ENCODE assay signal across 1 cellular context in the genomic region with DNA sequence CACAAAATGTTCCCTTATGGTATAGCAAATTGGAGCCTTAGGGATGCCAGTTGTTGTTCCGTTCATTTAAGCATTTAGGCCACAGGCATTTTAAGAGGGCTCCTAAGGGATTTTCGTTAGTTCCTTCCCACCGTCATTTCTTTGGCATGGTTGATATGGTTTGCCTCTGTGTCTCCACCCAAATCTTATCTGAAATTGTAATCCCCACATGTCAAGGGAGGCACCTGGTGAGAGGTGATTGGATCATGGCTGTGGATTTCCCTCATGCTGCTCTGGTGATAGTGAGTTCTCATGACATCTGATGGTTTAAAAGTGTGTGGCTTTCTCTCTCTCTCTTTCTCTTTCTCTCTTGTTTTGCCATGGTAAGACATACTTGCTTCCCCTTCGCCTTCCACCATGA.
TF ChIP-seq lines count a peak whose summit lies in the region.

No MANE protein-coding gene starts in this region.

TF ChIP-seq in K562, 482 proteins besides CTCF, POLR2A, EP300 and RAD21 (continued from another document):
- TF ChIP-seq ZNF609 (CRISPR knock-in tag; IDR thresholded peaks at IDR 0.05; ENCODE audit: borderline replicate concordance), result no peak
- TF ChIP-seq SOX6 (IDR thresholded peaks at IDR 0.05), result peak; percentile 76
- TF ChIP-seq ARID2 (IDR thresholded peaks at IDR 0.05), result no peak
- no peak for TF ChIP-seq NR4A1 (CRISPR knock-in tag; IDR thresholded peaks at IDR 0.05)
- TF ChIP-seq NR4A1 (tag; IDR thresholded peaks at IDR 0.05), result no peak
- TF ChIP-seq, protein P1, sequence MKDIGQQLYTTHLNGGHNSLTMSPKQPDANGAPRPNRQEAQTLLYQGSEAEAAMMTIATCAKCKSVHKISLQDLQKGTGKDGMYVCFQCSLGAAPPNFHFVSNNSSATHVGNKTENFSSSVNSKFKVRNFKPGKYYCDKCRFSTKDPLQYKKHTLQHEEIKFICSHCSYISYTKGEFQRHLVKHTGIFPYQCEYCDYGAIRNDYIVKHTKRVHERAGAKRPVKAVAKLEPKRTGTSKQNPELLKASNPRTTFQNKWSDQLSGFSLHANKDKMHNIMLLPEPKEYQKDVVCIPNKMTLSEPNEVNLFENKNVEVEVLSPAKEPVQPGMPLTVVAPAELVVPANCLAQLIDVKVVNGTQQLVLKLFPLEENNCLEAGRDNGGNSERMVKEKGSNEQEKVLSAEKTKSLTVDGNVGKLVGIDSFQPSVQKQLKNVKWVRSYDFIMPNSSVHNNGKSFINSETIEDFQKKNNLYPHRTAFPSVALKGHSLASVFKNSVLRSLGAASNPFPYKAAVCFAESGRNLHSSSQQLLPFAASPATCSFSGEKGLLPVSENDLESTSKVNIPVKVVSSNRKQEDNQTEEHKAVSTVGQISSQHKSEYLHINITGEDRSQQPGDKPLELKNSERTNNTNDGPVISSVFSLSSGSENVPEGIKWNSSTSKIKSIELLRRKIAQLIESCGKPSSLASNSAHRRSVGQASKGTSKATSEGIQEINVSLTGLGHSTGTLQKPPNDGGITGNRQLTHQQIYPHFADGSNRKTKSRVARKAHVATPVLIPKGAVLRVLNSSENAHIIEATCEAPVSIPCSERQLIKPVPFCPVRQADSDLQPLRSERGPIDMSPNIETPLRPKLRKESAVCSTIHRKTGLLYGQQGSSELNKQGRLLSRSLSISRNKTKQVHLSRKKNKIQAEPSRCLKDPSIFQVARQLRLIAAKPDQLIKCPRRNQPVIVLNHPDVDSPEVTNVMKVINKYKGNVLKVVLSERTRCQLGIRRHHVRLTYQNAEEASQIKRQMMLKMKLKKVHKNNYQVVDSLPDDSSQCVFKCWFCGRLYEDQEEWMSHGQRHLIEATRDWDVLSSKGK (CRISPR knock-in tag; IDR thresholded peaks at IDR 0.05), result no peak
- TF ChIP-seq NFIC (IDR thresholded peaks at IDR 0.05), result peak; percentile 79
- peak; percentile 33; the same call in 1 of the 2 replicates for TF ChIP-seq EHMT2 (IDR thresholded peaks at IDR 0.05)
- no peak for TF ChIP-seq HLTF (IDR thresholded peaks at IDR 0.05)
- no peak for TF ChIP-seq TSC22D4 (tag; IDR thresholded peaks at IDR 0.05)
- TF ChIP-seq ZNF121 (CRISPR knock-in tag; conservative IDR thresholded peaks at IDR 0.05), result no peak
- TF ChIP-seq NFRKB (IDR thresholded peaks at IDR 0.05; ENCODE audit: low read depth), result no peak
- TF ChIP-seq, protein P2, sequence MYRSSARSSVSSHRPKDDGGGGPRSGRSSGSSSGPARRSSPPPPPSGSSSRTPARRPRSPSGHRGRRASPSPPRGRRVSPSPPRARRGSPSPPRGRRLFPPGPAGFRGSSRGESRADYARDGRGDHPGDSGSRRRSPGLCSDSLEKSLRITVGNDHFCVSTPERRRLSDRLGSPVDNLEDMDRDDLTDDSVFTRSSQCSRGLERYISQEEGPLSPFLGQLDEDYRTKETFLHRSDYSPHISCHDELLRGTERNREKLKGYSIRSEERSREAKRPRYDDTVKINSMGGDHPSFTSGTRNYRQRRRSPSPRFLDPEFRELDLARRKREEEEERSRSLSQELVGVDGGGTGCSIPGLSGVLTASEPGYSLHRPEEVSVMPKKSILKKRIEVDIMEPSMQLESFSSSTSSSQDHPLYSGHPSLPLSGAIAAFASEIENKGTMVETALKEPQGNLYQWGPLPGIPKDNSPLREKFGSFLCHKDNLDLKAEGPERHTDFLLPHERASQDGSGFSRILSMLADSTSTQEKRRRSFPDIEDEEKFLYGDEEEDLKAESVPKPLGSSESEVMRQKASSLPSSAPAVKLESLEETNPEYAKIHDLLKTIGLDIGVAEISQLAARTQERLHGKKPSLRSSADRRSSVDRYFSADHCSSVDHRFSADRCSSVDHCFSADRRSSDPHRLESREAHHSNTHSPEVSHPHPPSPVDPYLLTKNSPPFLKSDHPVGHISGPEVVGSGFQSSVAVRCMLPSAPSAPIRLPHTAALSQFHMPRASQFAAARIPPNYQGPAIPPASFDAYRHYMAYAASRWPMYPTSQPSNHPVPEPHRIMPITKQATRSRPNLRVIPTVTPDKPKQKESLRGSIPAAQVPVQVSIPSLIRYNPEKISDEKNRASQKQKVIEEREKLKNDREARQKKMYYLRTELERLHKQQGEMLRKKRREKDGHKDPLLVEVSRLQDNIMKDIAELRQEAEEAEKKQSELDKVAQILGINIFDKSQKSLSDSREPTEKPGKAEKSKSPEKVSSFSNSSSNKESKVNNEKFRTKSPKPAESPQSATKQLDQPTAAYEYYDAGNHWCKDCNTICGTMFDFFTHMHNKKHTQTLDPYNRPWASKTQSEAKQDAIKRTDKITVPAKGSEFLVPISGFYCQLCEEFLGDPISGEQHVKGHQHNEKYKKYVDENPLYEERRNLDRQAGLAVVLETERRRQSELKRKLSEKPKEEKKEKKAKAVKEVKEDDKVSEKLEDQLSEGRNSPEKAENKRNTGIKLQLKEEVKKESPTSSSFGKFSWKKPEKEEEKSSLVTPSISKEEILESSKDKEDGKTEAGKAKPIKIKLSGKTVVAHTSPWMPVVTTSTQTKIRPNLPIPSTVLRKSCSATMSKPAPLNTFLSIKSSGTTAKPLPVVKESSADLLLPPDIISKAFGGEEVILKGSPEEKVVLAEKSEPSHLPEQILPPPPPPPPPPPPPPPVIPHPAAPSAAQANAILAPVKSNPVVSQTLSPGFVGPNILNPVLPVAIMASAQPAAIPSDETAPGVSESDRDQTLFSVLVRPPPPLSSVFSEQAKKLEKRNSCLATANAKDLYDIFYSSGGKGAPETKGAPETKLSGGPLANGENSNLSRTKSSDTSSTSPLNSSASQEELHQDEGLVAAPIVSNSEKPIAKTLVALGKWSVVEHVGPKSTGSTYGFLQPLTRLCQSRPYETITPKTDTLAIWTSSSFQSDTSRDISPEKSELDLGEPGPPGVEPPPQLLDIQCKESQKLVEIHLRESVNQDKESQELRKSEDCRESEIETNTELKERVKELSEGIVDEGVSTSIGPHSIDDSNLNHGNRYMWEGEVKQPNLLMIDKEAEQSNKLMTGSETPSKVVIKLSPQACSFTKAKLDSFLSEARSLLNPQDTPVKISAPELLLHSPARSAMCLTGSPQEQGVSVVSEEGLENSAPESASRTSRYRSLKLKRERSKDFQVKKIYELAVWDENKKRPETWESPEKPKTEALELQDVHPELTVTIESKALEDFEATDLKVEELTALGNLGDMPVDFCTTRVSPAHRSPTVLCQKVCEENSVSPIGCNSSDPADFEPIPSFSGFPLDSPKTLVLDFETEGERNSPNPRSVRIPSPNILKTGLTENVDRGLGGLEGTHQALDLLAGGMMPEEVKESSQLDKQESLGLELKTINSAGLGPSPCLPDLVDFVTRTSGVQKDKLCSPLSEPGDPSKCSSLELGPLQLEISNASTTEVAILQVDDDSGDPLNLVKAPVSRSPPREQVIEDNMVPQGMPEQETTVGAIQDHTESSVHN (IDR thresholded peaks at IDR 0.05; ENCODE audit: borderline replicate concordance in 1 of 2, low read depth in 1 of 2), result no peak
- peak; percentile 92 for TF ChIP-seq MTA2 (IDR thresholded peaks at IDR 0.05; ENCODE audit: low read depth)
- peak; percentile 96 for TF ChIP-seq CBFA2T3 (IDR thresholded peaks at IDR 0.05)
- no peak for TF ChIP-seq BCOR (IDR thresholded peaks at IDR 0.05)
- TF ChIP-seq SMARCE1 (IDR thresholded peaks at IDR 0.05), result peak; percentile 69; the same call in 1 of the 2 replicates
- TF ChIP-seq, protein P3, sequence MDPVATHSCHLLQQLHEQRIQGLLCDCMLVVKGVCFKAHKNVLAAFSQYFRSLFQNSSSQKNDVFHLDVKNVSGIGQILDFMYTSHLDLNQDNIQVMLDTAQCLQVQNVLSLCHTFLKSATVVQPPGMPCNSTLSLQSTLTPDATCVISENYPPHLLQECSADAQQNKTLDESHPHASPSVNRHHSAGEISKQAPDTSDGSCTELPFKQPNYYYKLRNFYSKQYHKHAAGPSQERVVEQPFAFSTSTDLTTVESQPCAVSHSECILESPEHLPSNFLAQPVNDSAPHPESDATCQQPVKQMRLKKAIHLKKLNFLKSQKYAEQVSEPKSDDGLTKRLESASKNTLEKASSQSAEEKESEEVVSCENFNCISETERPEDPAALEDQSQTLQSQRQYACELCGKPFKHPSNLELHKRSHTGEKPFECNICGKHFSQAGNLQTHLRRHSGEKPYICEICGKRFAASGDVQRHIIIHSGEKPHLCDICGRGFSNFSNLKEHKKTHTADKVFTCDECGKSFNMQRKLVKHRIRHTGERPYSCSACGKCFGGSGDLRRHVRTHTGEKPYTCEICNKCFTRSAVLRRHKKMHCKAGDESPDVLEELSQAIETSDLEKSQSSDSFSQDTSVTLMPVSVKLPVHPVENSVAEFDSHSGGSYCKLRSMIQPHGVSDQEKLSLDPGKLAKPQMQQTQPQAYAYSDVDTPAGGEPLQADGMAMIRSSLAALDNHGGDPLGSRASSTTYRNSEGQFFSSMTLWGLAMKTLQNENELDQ (CRISPR knock-in tag; IDR thresholded peaks at IDR 0.05; ENCODE audit: borderline replicate concordance), result no peak
- no peak for TF ChIP-seq FOXA3 (CRISPR knock-in tag; conservative IDR thresholded peaks at IDR 0.05 in 1 of 2, IDR thresholded peaks at IDR 0.05 in 1 of 2)
- TF ChIP-seq ZKSCAN1 (IDR thresholded peaks at IDR 0.05; ENCODE audit: low read depth, low read length), result no peak
- TF ChIP-seq TCF7 (IDR thresholded peaks at IDR 0.05; ENCODE audit: borderline replicate concordance), result no peak
- TF ChIP-seq DPF2 (IDR thresholded peaks at IDR 0.05), result peak; percentile 89
- TF ChIP-seq EGR1 (conservative IDR thresholded peaks at IDR 0.05), result no peak
- TF ChIP-seq MEIS2 (IDR thresholded peaks at IDR 0.05; ENCODE audit: partially characterized antibody), result peak; percentile 68
- no peak for TF ChIP-seq ZZZ3 (IDR thresholded peaks at IDR 0.05)
TF ChIP-seq in K562: peak in this region for 43.
